25 cellular contexts compared by ENCODE assay signal in genomic region chr4:81622474-81623198, GRCh38.
DNase-seq lines count a peak whose midpoint lies in the region; ATAC-seq, FAIRE-seq and TF ChIP-seq lines count a peak whose summit lies in the region.
"Had no signal": no experiment of that assay in that cellular context is flagged by ENCODE, and none has a peak within 500 bp of the region (broad histone marks: within the 10 kb centered on the region; RNA-seq: fewer than 3 reads in every experiment).

No MANE protein-coding gene starts in this region.

- no peaks in the 10 kb centered on the region for H4K20me1 ChIP-seq in OCI-LY7 (ENCODE audit: insufficient read depth, low read length)
- H4K20me1 ChIP-seq: BLaER1 had no signal

- CTCF ChIA-PET in OCI-LY7 (lab: Charles Lee; ENCODE audit: unreplicated experiment), result interaction anchor here (1.3 kb wide), 1 partner anchor 308 kb away, joined by 4 read pairs; no protein-coding TSS in a partner anchor

- peak in 1 of 2 donors; percentile 62 for TF ChIP-seq RAD21 in liver (IDR thresholded peaks at IDR 0.05)

- no peaks in the 10 kb centered on the region; the same call in 1 of the 2 replicates for H3K36me3 ChIP-seq in OCI-LY7 (ENCODE audit: insufficient read depth, low read length)
- H3K36me3 ChIP-seq in liver (ENCODE audit: control insufficient read depth in 4 of 4, insufficient read depth in 3 of 4, low read depth in 1 of 4, low read length in 3 of 4), result no peaks in the 10 kb centered on the region
- H3K36me3 ChIP-seq in pancreas, result no peaks in the 10 kb centered on the region
- H3K36me3 ChIP-seq: BE2C, BLaER1 had no signal

- FAIRE-seq in pancreas (lab: Jason Lieb, UNC), result no peak
- FAIRE-seq: A204.1, G401.6, GM12891 had no signal

- no peaks in the 10 kb centered on the region for H3K9me2 ChIP-seq in OCI-LY7 (ENCODE audit: insufficient read depth, low read length)

- intact Hi-C loops in OCI-LY7 (cut with micrococcal nuclease; ENCODE audit: unreplicated experiment) (no loop called here), pancreas (cut with DNase I) (no loop called here)

- H3K27ac ChIP-seq in OCI-LY7 (ENCODE audit: low read depth, low read length, poor library complexity, severe bottlenecking) (no peak overlapping the region), liver (ENCODE audit: low read depth in 1 of 2, low read length in 2 of 2) (peak overlapping the region; percentile 60 to 77), pancreas (no peak overlapping the region)
- H3K27ac ChIP-seq: BLaER1 had no signal

- POLR2A ChIA-PET in OCI-LY7 (lab: Charles Lee), result interaction anchor here (0.5 to 3.9 kb wide), 16 partner anchors 8 to 192 kb away, joined by 3 to 21 read pairs (median 5); partner anchors contain the start of gene RASGEF1B

- no peak overlapping the region for H3K4me3 ChIP-seq in OCI-LY7 (ENCODE audit: low read depth, low read length, poor library complexity, severe bottlenecking)
- peak overlapping the region in 1 of 3 donors; percentile 18 for H3K4me3 ChIP-seq in liver (ENCODE audit: low read depth in 1 of 3, low read length in 3 of 3)
- H3K4me3 ChIP-seq in pancreas, result no peak overlapping the region
- H3K4me3 ChIP-seq: BLaER1 had no signal

- H3K9me3 ChIP-seq in OCI-LY7 (ENCODE audit: low read length) (peaks cover 11% of the 10 kb centered on the region; the same call in 1 of the 2 replicates), liver (ENCODE audit: control insufficient read depth in 4 of 4, low read length in 3 of 4) (no peaks in the 10 kb centered on the region), pancreas (no peaks in the 10 kb centered on the region)
- H3K9me3 ChIP-seq: BE2C, BLaER1 had no signal

- ATAC-seq in left lobe of liver (peak; percentile 71), pancreas (peak in 3 of 4 donors; percentile 44 to 71 (median 58)), GM18517 (IDR thresholded peaks at IDR 0.05; ENCODE audit: unreplicated experiment) (no peak)

- H3K4me1 ChIP-seq in OCI-LY7 (ENCODE audit: insufficient read depth, low read length, poor library complexity, severe bottlenecking) (peaks cover 61% of the 10 kb centered on the region), liver (ENCODE audit: control insufficient read depth in 4 of 4, insufficient read depth in 4 of 4, low read length in 3 of 4) (peaks cover 12 to 61% (median 40%) of the 10 kb centered on the region in 4 donors), pancreas (peaks cover 3 to 21% (median 13%) of the 10 kb centered on the region in 3 donors)
- H3K4me1 ChIP-seq: BE2C had no signal

- H3K9ac ChIP-seq in liver (ENCODE audit: low read depth in 1 of 2, low read length in 2 of 2), result peak overlapping the region; percentile 10 to 90
- H3K9ac ChIP-seq: BLaER1 had no signal

- no peak for TF ChIP-seq CTCF in OCI-LY7 (conservative IDR thresholded peaks at IDR 0.05; ENCODE audit: low read length)
- no peak for TF ChIP-seq CTCF in liver (IDR thresholded peaks at IDR 0.05; ENCODE audit: low read depth, low read length, missing input control)
- TF ChIP-seq CTCF in pancreas (IDR thresholded peaks at IDR 0.05), result no peak

- H3K27me3 ChIP-seq in liver (ENCODE audit: control insufficient read depth in 4 of 4, insufficient read depth in 4 of 4, low read length in 3 of 4) (no peaks in the 10 kb centered on the region), pancreas (no peaks in the 10 kb centered on the region)
- H3K27me3 ChIP-seq: BE2C, BLaER1 had no signal

- DNase-seq in OCI-LY7 (ENCODE audit: low spot score), result no peak
- no peak for DNase-seq in left lobe of liver (ENCODE audit: low spot score)
- no peak for DNase-seq in pancreas
- DNase-seq in germinal center (ENCODE audit: low spot score), result no peak
- DNase-seq in dermis blood vessel endothelial cell, result no peak
- DNase-seq in effector CD4-positive, alpha-beta T cell, result no peak
- DNase-seq: 8988T; ACHN; BE2C; C1 segment of cervical spinal cord; CD4-positive, alpha-beta memory T cell; CD4-positive, CD25-positive, alpha-beta regulatory T cell; CD8-positive, alpha-beta memory T cell; COR-L47; DMS 273 treated with DMSO at 0.1 percent for 48 hours; DMS153; DMS79; DND-41; GF-D8 had no signal

- peak overlapping the region; percentile 39; the same call in 1 of the 2 replicates for H2AFZ ChIP-seq in OCI-LY7 (ENCODE audit: low read length)

- H3K4me2 ChIP-seq in OCI-LY7 (ENCODE audit: low read length), result peak overlapping the region; percentile 46
- H3K4me2 ChIP-seq: BLaER1 had no signal

- H3K79me2 ChIP-seq in OCI-LY7 (ENCODE audit: insufficient read depth, low read depth, low read length), result no peaks in the 10 kb centered on the region

- no TSS peak for BruUV-seq in OCI-LY7 (replicated peaks; lab: Mats Ljungman, UMichigan)

TF ChIP-seq in liver, 16 proteins besides CTCF, POLR2A, EP300 and RAD21:
- TF ChIP-seq TAF1 (conservative IDR thresholded peaks at IDR 0.05), result peak; percentile 19
- peak; percentile 46 for TF ChIP-seq YY1 (IDR thresholded peaks at IDR 0.05)
- peak in 1 of 2 donors; percentile 29 for TF ChIP-seq GABPA (IDR thresholded peaks at IDR 0.05 in 1 of 2, conservative IDR thresholded peaks at IDR 0.05 in 1 of 2)
- peak; percentile 50 for TF ChIP-seq HNF4G (IDR thresholded peaks at IDR 0.05)
- peak; percentile 52 to 54 for TF ChIP-seq RXRA (IDR thresholded peaks at IDR 0.05)
- peak; percentile 46 for TF ChIP-seq FOXA1 (IDR thresholded peaks at IDR 0.05)
- TF ChIP-seq HNF4A (conservative IDR thresholded peaks at IDR 0.05), result peak; percentile 76 to 82
- TF ChIP-seq NR2F2 (IDR thresholded peaks at IDR 0.05), result no peak
- peak; percentile 75 for TF ChIP-seq REST (IDR thresholded peaks at IDR 0.05)
- no peak for TF ChIP-seq MAX (IDR thresholded peaks at IDR 0.05)
- TF ChIP-seq ATF3 (IDR thresholded peaks at IDR 0.05), result peak; percentile 16
- TF ChIP-seq EGR1 (IDR thresholded peaks at IDR 0.05; ENCODE audit: low read depth in 2 of 2), result peak in 1 of 2 donors; percentile 38
- TF ChIP-seq JUND (IDR thresholded peaks at IDR 0.05), result peak in 1 of 2 donors; percentile 50
- no peak for TF ChIP-seq ZBTB33 (IDR thresholded peaks at IDR 0.05)
- TF ChIP-seq FOXA2 (IDR thresholded peaks at IDR 0.05), result peak; percentile 68
- peak; percentile 88 for TF ChIP-seq SP1 (IDR thresholded peaks at IDR 0.05)

Comparison
In these comparisons a context has a peak if more than half of its experiments do, and no peak if none do; other contexts are left out.
1. H3K27ac ChIP-seq: peak in liver (2 of 2); none in OCI-LY7 (single experiment) and pancreas (0 of 4).